Comparison of ENCODE assay signal across 8 cellular contexts in genomic region chr18:35240664-35241522, GRCh38. TPM values are rescaled to one million over a fixed set of nuclear protein-coding genes. Genes with fewer than 3 reads are reported as not detected.
DNase-seq lines count a peak whose midpoint lies in the region; ATAC-seq and TF ChIP-seq lines count a peak whose summit lies in the region.

ZNF397 (plus strand) TSS chr18:35241034; CDS start chr18:35242471, 1,437 bp downstream.

- H3K4me1 ChIP-seq in RWPE2 (ENCODE audit: insufficient read depth, poor library complexity, severe bottlenecking) = peaks cover 8% of the 10 kb centered on the region

- peaks cover 40% of the 10 kb centered on the region for H3K36me3 Mint-ChIP-seq in nephron (ENCODE audit: low read depth)
- peaks cover 38% of the 10 kb centered on the region for H3K36me3 Mint-ChIP-seq in stimulated activated naive CD8-positive, alpha-beta T cell treated with anti-CD3 and anti-CD28 coated beads, Interleukin-15, Interleukin-2, amounts not matched to agents 100 ng/mL and 50 ng/mL, for 24 hours (ENCODE audit: low read depth)

- TF ChIP-seq CTCF in RWPE2 (IDR thresholded peaks at IDR 0.05; ENCODE audit: poor library complexity, severe bottlenecking) = no peak
- no peak for TF ChIP-seq CTCF in fibroblast of the aortic adventitia (IDR thresholded peaks at IDR 0.05; ENCODE audit: insufficient read depth, low read length)
- TF ChIP-seq CTCF in nephron (IDR thresholded peaks at IDR 0.05; ENCODE audit: unreplicated experiment in 3 of 3) = no peak

- peak within 1 kb of the TSS; percentile 58 for H3K4me3 ChIP-seq in RWPE2 (ENCODE audit: severe bottlenecking)
- peak within 1 kb of the TSS; percentile 82 for H3K4me3 ChIP-seq in fibroblast of the aortic adventitia (ENCODE audit: low read depth, low read length)

- DNase-seq in EH (ENCODE audit: low read depth) (peak; percentile 96), H4 (ENCODE audit: low spot score) (peak; percentile 96), LoVo (ENCODE audit: low spot score) (peak; percentile 94), RWPE2 (ENCODE audit: low spot score) (peak; percentile 94), fibroblast of the aortic adventitia (ENCODE audit: low read depth) (peak; percentile 95)
- DNase-seq in activated effector memory CD4-positive, alpha-beta T cell treated with Interleukin-2 at 50 U/mL for 16 hours = peak; percentile 91

- peak; percentile 99 for ATAC-seq in RWPE2 (ENCODE audit: low read depth)

- H3K27me3 Mint-ChIP-seq in nephron (ENCODE audit: low read depth) = no peaks in the 10 kb centered on the region
- H3K27me3 Mint-ChIP-seq in stimulated activated naive CD8-positive, alpha-beta T cell treated with anti-CD3 and anti-CD28 coated beads, Interleukin-15, Interleukin-2, amounts not matched to agents 100 ng/mL and 50 ng/mL, for 24 hours = no peaks in the 10 kb centered on the region

- no peaks in the 10 kb centered on the region for H3K9me3 Mint-ChIP-seq in nephron
- H3K9me3 Mint-ChIP-seq in stimulated activated naive CD8-positive, alpha-beta T cell treated with anti-CD3 and anti-CD28 coated beads, Interleukin-15, Interleukin-2, amounts not matched to agents 100 ng/mL and 50 ng/mL, for 24 hours = peaks cover 26% of the 10 kb centered on the region

- H3K36me3 ChIP-seq in RWPE2 (ENCODE audit: low read depth) = peaks cover 38% of the 10 kb centered on the region

- no peaks in the 10 kb centered on the region for H3K4me1 Mint-ChIP-seq in nephron
- H3K4me1 Mint-ChIP-seq in stimulated activated naive CD8-positive, alpha-beta T cell treated with anti-CD3 and anti-CD28 coated beads, Interleukin-15, Interleukin-2, amounts not matched to agents 100 ng/mL and 50 ng/mL, for 24 hours (ENCODE audit: low read depth) = peaks cover 24% of the 10 kb centered on the region

- H3K27ac ChIP-seq in RWPE2 (ENCODE audit: poor library complexity, severe bottlenecking) = peak within 1 kb of the TSS; percentile 61

- no peaks in the 10 kb centered on the region for H3K27me3 ChIP-seq in RWPE2 (ENCODE audit: insufficient read depth, poor library complexity, severe bottlenecking)

- peak within 1 kb of the TSS; percentile 100 for H3K27ac Mint-ChIP-seq in nephron
- peak within 1 kb of the TSS; percentile 98 for H3K27ac Mint-ChIP-seq in stimulated activated naive CD8-positive, alpha-beta T cell treated with anti-CD3 and anti-CD28 coated beads, Interleukin-15, Interleukin-2, amounts not matched to agents 100 ng/mL and 50 ng/mL, for 24 hours

- H3K9me3 ChIP-seq in RWPE2 (ENCODE audit: severe bottlenecking) = no peaks in the 10 kb centered on the region

- peak within 1 kb of the TSS; percentile 97 to 100 (median 97) for H3K4me3 Mint-ChIP-seq in nephron
- H3K4me3 Mint-ChIP-seq in stimulated activated naive CD8-positive, alpha-beta T cell treated with anti-CD3 and anti-CD28 coated beads, Interleukin-15, Interleukin-2, amounts not matched to agents 100 ng/mL and 50 ng/mL, for 24 hours = peak within 1 kb of the TSS; percentile 95

RNA-seq across cellular contexts. Expression of gene ZNF397, which starts in this region (rescaled TPM):
- 8.6 and 9.3 TPM in 2 replicates for total RNA-seq in H4 (2014; rRNA removed; shearing (Covaris generic))
- 20.5 and 26.2 TPM in 2 replicates for total RNA-seq in fibroblast of the aortic adventitia (ENCODE audit: low replicate concordance)

Comparison
In these comparisons a context has a peak if more than half of its experiments do, and no peak if none do; other contexts are left out.
1. Peak in every context shown above with its lines: DNase-seq, ATAC-seq, H3K4me3 ChIP-seq and H3K27ac ChIP-seq.